In the genomic region with DNA sequence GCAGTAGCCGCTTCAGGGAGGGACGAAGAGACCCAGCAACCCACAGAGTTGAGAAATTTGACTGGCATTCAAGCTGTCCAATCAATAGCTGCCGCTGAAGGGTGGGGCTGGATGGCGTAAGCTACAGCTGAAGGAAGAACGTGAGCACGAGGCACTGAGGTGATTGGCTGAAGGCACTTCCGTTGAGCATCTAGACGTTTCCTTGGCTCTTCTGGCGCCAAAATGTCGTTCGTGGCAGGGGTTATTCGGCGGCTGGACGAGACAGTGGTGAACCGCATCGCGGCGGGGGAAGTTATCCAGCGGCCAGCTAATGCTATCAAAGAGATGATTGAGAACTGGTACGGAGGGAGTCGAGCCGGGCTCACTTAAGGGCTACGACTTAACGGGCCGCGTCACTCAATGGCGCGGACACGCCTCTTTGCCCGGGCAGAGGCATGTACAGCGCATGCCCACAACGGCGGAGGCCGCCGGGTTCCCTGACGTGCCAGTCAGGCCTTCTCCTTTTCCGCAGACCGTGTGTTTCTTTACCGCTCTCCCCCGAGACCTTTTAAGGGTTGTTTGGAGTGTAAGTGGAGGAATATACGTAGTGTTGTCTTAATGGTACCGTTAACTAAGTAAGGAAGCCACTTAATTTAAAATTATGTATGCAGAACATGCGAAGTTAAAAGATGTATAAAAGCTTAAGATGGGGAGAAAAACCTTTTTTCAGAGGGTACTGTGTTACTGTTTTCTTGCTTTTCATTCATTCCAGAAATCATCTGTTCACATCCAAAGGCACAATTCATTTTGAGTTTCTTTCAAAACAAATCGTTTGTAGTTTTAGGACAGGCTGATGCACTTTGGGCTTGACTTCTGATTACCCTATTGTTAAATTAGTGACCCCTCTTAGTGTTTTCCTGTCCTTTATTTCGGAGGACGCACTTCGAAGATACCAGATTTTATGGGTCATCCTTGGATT, we compare ENCODE assay signal across 1 cellular context.
TF ChIP-seq lines count a peak whose summit lies in the region.

TSS of gene MLH1 (plus strand) at position 193 of the 958 bp plus-strand sequence. CDS start at position 223, 30 bp downstream.

TF ChIP-seq in IMR-90, 13 proteins besides CTCF, POLR2A, EP300 and RAD21 (continued from another document):
- peak; percentile 75 for TF ChIP-seq USF2 (IDR thresholded peaks at IDR 0.05; ENCODE audit: low read depth, low read length)
- TF ChIP-seq NFE2L2 (IDR thresholded peaks at IDR 0.05; ENCODE audit: low read depth, low read length) = no peak
- TF ChIP-seq RFX5 (IDR thresholded peaks at IDR 0.05; ENCODE audit: low read depth, low read length) = peak; percentile 32; the same call in 1 of the 2 replicates
- peak; percentile 34; the same call in 1 of the 2 replicates for TF ChIP-seq CHD1 (IDR thresholded peaks at IDR 0.05; ENCODE audit: low read depth, low read length)
- no peak for TF ChIP-seq MAFK (IDR thresholded peaks at IDR 0.05; ENCODE audit: low read depth, low read length)
- TF ChIP-seq CEBPB (IDR thresholded peaks at IDR 0.05; ENCODE audit: low read depth, low read length) = peak; percentile 97
- TF ChIP-seq MAZ (IDR thresholded peaks at IDR 0.05; ENCODE audit: borderline replicate concordance, low read depth, low read length) = no peak; the same call in 1 of the 2 replicates
- no peak for TF ChIP-seq SMC3 (IDR thresholded peaks at IDR 0.05; ENCODE audit: low read depth, low read length)
- no peak for TF ChIP-seq RCOR1 (IDR thresholded peaks at IDR 0.05; ENCODE audit: insufficient replicate concordance, low read length)
- TF ChIP-seq, protein P1, sequence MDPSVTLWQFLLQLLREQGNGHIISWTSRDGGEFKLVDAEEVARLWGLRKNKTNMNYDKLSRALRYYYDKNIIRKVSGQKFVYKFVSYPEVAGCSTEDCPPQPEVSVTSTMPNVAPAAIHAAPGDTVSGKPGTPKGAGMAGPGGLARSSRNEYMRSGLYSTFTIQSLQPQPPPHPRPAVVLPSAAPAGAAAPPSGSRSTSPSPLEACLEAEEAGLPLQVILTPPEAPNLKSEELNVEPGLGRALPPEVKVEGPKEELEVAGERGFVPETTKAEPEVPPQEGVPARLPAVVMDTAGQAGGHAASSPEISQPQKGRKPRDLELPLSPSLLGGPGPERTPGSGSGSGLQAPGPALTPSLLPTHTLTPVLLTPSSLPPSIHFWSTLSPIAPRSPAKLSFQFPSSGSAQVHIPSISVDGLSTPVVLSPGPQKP (IDR thresholded peaks at IDR 0.05; ENCODE audit: borderline replicate concordance, low read depth, low read length) = no peak
- TF ChIP-seq BHLHE40 (IDR thresholded peaks at IDR 0.05; ENCODE audit: low read depth, low read length) = peak; percentile 98
- peak; percentile 6; the same call in 1 of the 2 replicates for TF ChIP-seq FOS (IDR thresholded peaks at IDR 0.05; ENCODE audit: low read depth, low read length)
